ENCODE assay signal across 8 cellular contexts in genomic region chr17:81683584-81684441, GRCh38. TPM values are rescaled to one million over a fixed set of nuclear protein-coding genes. Genes with fewer than 3 reads are reported as not detected.
A peak's percentile ranks its signal among the peaks of the same experiment; 100 is the strongest.
DNase-seq lines count a peak whose midpoint lies in the region; ATAC-seq and TF ChIP-seq lines count a peak whose summit lies in the region.

TSS of gene ARL16 (minus strand) at chr17:81683797. CDS start at chr17:81683753, 44 bp downstream.
TSS of gene HGS (plus strand) at chr17:81684011. CDS start at chr17:81684067, 56 bp downstream.

- H3K4me1 Mint-ChIP-seq in natural killer cell: peaks cover 7 to 32% of the 10 kb centered on the region in 2 donors

- peak within 1 kb of the TSS; percentile 96 for H3K4me3 Mint-ChIP-seq in natural killer cell

- peak; percentile 100 for DNase-seq in ELF-1 (ENCODE audit: low read depth, low spot score)
- DNase-seq in H7: peak; percentile 100
- DNase-seq in M059J (ENCODE audit: low read depth): peak; percentile 98
- DNase-seq in SHP77 (lab: John Stamatoyannopoulos, UW): peak; percentile 100
- peak; percentile 98 for DNase-seq in activated effector memory CD4-positive, alpha-beta T cell treated with Interleukin-2 at 50 U/mL for 16 hours
- peak; percentile 99 for DNase-seq in fibroblast of peridontal ligament (ENCODE audit: extremely low read depth)
- DNase-seq in natural killer cell: peak; percentile 97
- peak; percentile 95 for DNase-seq in stimulated activated naive CD4-positive, alpha-beta T cell treated with Interleukin-2 at 50 U/mL for 16 hours (lab: John Stamatoyannopoulos, UW)

- no peaks in the 10 kb centered on the region for H3K27me3 Mint-ChIP-seq in natural killer cell (ENCODE audit: low read depth in 2 of 2)

- peak within 1 kb of the TSS; percentile 79 to 88 for H3K27ac Mint-ChIP-seq in natural killer cell

- H3K4me3 ChIP-seq in H7 (ENCODE audit: insufficient read depth, low read depth, low read length): peak within 1 kb of the TSS; percentile 97

- intact Hi-C loops in natural killer cell (cut with micrococcal nuclease): loop anchor here (1.0 kb wide), 1 partner anchor 19 kb away; the partner anchor contains the start of gene MRPL12

- peak; percentile 96 to 99 (median 98) for ATAC-seq in natural killer cell

- no peak for TF ChIP-seq CTCF in natural killer cell (IDR thresholded peaks at IDR 0.05)

- no peaks in the 10 kb centered on the region for H3K27me3 ChIP-seq in H7 (ENCODE audit: control insufficient read depth, insufficient read depth, low read length)

- no peaks in the 10 kb centered on the region for H3K9me3 Mint-ChIP-seq in natural killer cell

- H3K36me3 Mint-ChIP-seq in natural killer cell: no peaks in the 10 kb centered on the region

- H3K36me3 ChIP-seq in H7 (replicated peaks; ENCODE audit: control insufficient read depth, insufficient read depth, low read length): peaks cover 19% of the 10 kb centered on the region

RNA-seq across cellular contexts. Expression of gene ARL16, which starts in this region (rescaled TPM):
- 47.4 and 74.6 TPM in 2 replicates for total RNA-seq in H7 (2014; rRNA removed; shearing (Covaris generic))
- 36.0 and 39.9 TPM in 2 replicates for total RNA-seq in M059J (2014; rRNA removed; shearing (Covaris generic))
- total RNA-seq in natural killer cell: 10 to 100 TPM; 23.3 to 47.9 (median 39.3) TPM

RNA-seq across cellular contexts. Expression of gene HGS, which starts in this region (rescaled TPM):
- total RNA-seq in H7 (2014; rRNA removed; shearing (Covaris generic)): 119 and 133 TPM in 2 replicates
- 52.4 and 101 TPM in 2 replicates for total RNA-seq in M059J (2014; rRNA removed; shearing (Covaris generic))
- total RNA-seq in natural killer cell: 100 to 1,000 TPM; 179 to 186 (median 181) TPM

Comparison
In these comparisons a context has a peak if more than half of its experiments do, and no peak if none do; other contexts are left out.
1. Peak in every context shown above with its lines: DNase-seq, ATAC-seq and H3K4me3 ChIP-seq.